8 cellular contexts compared by ENCODE assay signal in genomic region chr2:98412751-98413445, GRCh38. TPM values are rescaled to one million over a fixed set of nuclear protein-coding genes. Genes with fewer than 3 reads are reported as not detected.
A peak's percentile ranks its signal among the peaks of the same experiment; 100 is the strongest.
DNase-seq lines count a peak whose midpoint lies in the region; ATAC-seq and TF ChIP-seq lines count a peak whose summit lies in the region.

No MANE protein-coding gene starts in this region.

- H3K27me3 ChIP-seq in CD4-positive, alpha-beta T cell (ENCODE audit: control insufficient read depth, insufficient read depth, low read length), result no peaks in the 10 kb centered on the region
- H3K27me3 ChIP-seq in cardiac muscle cell, result no peaks in the 10 kb centered on the region

- no peak overlapping the region for H3K27ac Mint-ChIP-seq in CD4-positive, alpha-beta T cell

- intact Hi-C loops in CD4-positive, alpha-beta T cell (cut with DNase I, micrococcal nuclease), result loop anchor here (1.0 to 10.0 kb wide), 8 partner anchors 34 to 654 kb away; no protein-coding TSS in a partner anchor
- intact Hi-C loops in sciatic nerve (cut with DNase I), result no loop called here

- POLR2A ChIA-PET in CD4-positive, alpha-beta T cell (lab: Charles Lee), result interaction anchor here (1.0 kb wide), 1 partner anchor 106 kb away, joined by 3 read pairs; no protein-coding TSS in a partner anchor

- CTCF ChIA-PET in CD4-positive, alpha-beta T cell (lab: Charles Lee), result interaction anchor here (0.7 to 2.3 kb wide), 13 partner anchors 32 to 223 kb away, joined by 3 to 7 read pairs (median 4); no protein-coding TSS in a partner anchor

- no peaks in the 10 kb centered on the region for H3K36me3 ChIP-seq in cardiac muscle cell

- no peak overlapping the region for H3K27ac ChIP-seq in CD4-positive, alpha-beta T cell (ENCODE audit: low read depth, low read length)
- H3K27ac ChIP-seq in cardiac muscle cell, result no peak overlapping the region

- H3K4me1 ChIP-seq in cardiac muscle cell (ENCODE audit: low read depth), result peaks cover 4% of the 10 kb centered on the region

- ATAC-seq in CD4-positive, alpha-beta T cell (ENCODE audit: poor library complexity), result peak; percentile 92
- ATAC-seq in GM21381 (IDR thresholded peaks at IDR 0.05; ENCODE audit: unreplicated experiment) (peak; percentile 61), sciatic nerve (peak; percentile 66), HG03521 (IDR thresholded peaks at IDR 0.05; ENCODE audit: unreplicated experiment) (no peak)

- H3K36me3 Mint-ChIP-seq in CD4-positive, alpha-beta T cell (ENCODE audit: low read depth), result no peaks in the 10 kb centered on the region

- H3K9me3 Mint-ChIP-seq in CD4-positive, alpha-beta T cell, result no peaks in the 10 kb centered on the region

- H3K27me3 Mint-ChIP-seq in CD4-positive, alpha-beta T cell, result no peaks in the 10 kb centered on the region

- H3K4me3 Mint-ChIP-seq in CD4-positive, alpha-beta T cell, result no peak overlapping the region

- in situ Hi-C loops in SK-MEL-5 (cut with HindIII; ENCODE audit: low pct_unique_long_range_greater_than_20kb, low sequenced_read_pairs), result no loop called here

- DNase-seq in CD4-positive, alpha-beta T cell, result peak in 9 of 10 experiments; percentile 5 to 45 (median 34)
- DNase-seq in LHCN-M2 (ENCODE audit: low read depth), result peak; percentile 56
- DNase-seq in SK-MEL-5 (ENCODE audit: low read depth, low spot score), result peak; percentile 76
- DNase-seq in activated gamma-delta T cell treated with anti-CD3 and anti-CD28 coated beads, Interleukin-2, amount 50 U/mL, for 16 hours (ENCODE audit: low read depth), result peak; percentile 40
- DNase-seq in cardiac muscle cell (ENCODE audit: low read depth in 1 of 2, low spot score in 1 of 2), result peak; percentile 70 to 83
- no peak for DNase-seq in sciatic nerve (ENCODE audit: low spot score)

- peaks cover 6% of the 10 kb centered on the region for H3K4me1 Mint-ChIP-seq in CD4-positive, alpha-beta T cell (ENCODE audit: low read depth)

- H3K9me3 ChIP-seq in CD4-positive, alpha-beta T cell (ENCODE audit: control insufficient read depth, low read length), result no peaks in the 10 kb centered on the region
- no peaks in the 10 kb centered on the region for H3K9me3 ChIP-seq in cardiac muscle cell (ENCODE audit: low read depth)

- H3K4me3 ChIP-seq in cardiac muscle cell, result no peak overlapping the region

- peak; percentile 82 for TF ChIP-seq CTCF in CD4-positive, alpha-beta T cell (IDR thresholded peaks at IDR 0.05)
- TF ChIP-seq CTCF in cardiac muscle cell (IDR thresholded peaks at IDR 0.05; ENCODE audit: low read depth, low read length), result peak; percentile 76

RNA-seq across cellular contexts. Expression of gene INPP4A, which starts 31.8 kb away (rescaled TPM):
- total RNA-seq in CD4-positive, alpha-beta T cell, result 10 to 100 TPM; 86.4 to 89.2 TPM
- total RNA-seq in LHCN-M2 (2014; rRNA removed) (11.8 and 13.9 TPM in 2 replicates), cardiac muscle cell (25.0 and 27.7 TPM in 2 replicates), sciatic nerve (29.8 TPM)
- polyA plus RNA-seq in LHCN-M2 (2012), result 5.7 TPM
- 10.9 and 12.7 TPM in 2 replicates for total RNA-seq in SK-MEL-5 (2014; rRNA removed; shearing (Covaris generic))
- 10.5 and 14.0 TPM in 2 replicates for polyA plus RNA-seq in SK-MEL-5 (2015; cell fraction: cytosol; rRNA removed)
- polyA plus RNA-seq in SK-MEL-5 (2015; cell fraction: nucleus; rRNA removed), result 37.2 and 37.5 TPM in 2 replicates
- 11.6 and 13.2 TPM in 2 replicates for polyA plus RNA-seq in cardiac muscle cell
